In the genomic region with DNA sequence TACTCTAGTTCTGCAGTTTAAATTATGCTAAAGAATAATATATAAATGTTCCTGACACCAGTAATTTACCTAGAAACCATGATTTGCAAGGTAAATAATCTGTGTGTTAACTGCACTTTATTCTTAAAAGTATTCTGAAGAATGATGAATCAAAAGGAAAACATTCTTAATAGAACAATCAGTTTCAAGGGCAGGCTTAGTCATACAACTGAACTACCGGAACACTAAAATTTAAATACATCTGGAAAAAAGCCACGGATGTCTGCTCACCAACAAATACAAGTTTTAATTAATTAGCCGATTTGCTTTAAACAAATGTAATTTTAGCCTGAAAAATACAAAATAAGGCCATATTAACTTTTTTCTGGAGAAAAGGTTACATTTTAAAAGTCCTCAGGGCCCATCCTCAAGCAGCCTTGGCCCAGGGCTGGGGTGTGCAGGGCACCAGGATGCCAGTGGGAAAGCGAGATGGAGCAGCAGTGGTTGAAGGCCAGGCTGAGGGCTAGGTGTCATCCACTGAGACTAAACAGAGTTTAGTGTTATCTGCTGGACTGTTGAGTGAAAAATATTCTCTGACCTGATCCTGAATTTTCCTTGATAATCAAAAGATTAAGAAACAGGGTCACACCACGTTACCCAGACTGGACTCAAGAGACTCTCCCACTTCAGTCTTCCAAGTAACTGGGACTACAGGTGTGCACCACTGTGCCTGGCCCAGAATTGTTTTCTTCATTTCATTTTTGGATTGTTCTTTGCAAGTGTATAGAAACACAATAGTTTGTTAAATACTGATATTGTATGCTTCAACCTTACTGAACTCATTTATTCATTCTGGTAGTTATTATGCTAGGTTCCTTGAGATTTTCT, we compare ENCODE assay signal across 1 cellular context.
TF ChIP-seq lines count a peak whose summit lies in the region.

No MANE protein-coding gene starts in this region.

TF ChIP-seq in GM12878, 131 proteins besides CTCF, POLR2A, EP300 and RAD21:
- TF ChIP-seq FOXM1 (IDR thresholded peaks at IDR 0.05; ENCODE audit: low read depth, low read length) (no peak), ZBED1 (IDR thresholded peaks at IDR 0.05; ENCODE audit: borderline replicate concordance) (no peak), CBX5 (IDR thresholded peaks at IDR 0.05; ENCODE audit: low read depth) (no peak), BHLHE40 (IDR thresholded peaks at IDR 0.05; ENCODE audit: borderline replicate concordance in 1 of 2, low read depth in 2 of 2, low read length in 1 of 2) (no peak), PAX8 (IDR thresholded peaks at IDR 0.05) (no peak), ZNF274 (IDR thresholded peaks at IDR 0.05; ENCODE audit: insufficient read depth, insufficient read length) (no peak), ZNF217 (IDR thresholded peaks at IDR 0.05) (no peak), POU2F2 (IDR thresholded peaks at IDR 0.05; ENCODE audit: borderline replicate concordance, low read depth, low read length) (no peak), CEBPB (IDR thresholded peaks at IDR 0.05; ENCODE audit: borderline replicate concordance in 1 of 2, low read depth in 2 of 2, low read length in 2 of 2) (no peak)
- TF ChIP-seq, protein P1, sequence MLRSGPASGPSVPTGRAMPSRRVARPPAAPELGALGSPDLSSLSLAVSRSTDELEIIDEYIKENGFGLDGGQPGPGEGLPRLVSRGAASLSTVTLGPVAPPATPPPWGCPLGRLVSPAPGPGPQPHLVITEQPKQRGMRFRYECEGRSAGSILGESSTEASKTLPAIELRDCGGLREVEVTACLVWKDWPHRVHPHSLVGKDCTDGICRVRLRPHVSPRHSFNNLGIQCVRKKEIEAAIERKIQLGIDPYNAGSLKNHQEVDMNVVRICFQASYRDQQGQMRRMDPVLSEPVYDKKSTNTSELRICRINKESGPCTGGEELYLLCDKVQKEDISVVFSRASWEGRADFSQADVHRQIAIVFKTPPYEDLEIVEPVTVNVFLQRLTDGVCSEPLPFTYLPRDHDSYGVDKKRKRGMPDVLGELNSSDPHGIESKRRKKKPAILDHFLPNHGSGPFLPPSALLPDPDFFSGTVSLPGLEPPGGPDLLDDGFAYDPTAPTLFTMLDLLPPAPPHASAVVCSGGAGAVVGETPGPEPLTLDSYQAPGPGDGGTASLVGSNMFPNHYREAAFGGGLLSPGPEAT (IDR thresholded peaks at IDR 0.05; ENCODE audit: low read depth), result no peak
- TF ChIP-seq, protein P2, sequence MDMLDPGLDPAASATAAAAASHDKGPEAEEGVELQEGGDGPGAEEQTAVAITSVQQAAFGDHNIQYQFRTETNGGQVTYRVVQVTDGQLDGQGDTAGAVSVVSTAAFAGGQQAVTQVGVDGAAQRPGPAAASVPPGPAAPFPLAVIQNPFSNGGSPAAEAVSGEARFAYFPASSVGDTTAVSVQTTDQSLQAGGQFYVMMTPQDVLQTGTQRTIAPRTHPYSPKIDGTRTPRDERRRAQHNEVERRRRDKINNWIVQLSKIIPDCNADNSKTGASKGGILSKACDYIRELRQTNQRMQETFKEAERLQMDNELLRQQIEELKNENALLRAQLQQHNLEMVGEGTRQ (IDR thresholded peaks at IDR 0.05; ENCODE audit: borderline replicate concordance, low read depth, low read length), result no peak
